ENCODE assay signal across 20 cellular contexts in the genomic region with DNA sequence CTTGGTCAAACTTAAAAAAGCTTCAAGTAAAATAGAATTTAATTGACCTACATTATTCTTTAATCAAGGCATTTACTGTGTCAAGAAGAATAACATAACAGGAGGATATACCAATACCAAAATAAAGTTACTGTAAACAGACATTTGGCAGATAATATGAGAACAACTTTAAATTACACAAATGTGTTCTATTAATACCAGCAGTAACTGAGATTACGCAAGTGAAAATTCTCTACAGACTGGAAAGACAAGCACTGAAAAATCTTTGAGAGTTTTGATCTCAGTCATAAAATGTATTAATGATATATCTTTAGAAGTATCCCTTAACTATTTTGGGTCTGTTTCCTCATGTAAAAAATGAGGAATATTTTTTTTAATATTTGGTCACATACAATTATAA.
A peak's percentile ranks its signal among the peaks of the same experiment; 100 is the strongest.
DNase-seq lines count a peak whose midpoint lies in the region; ATAC-seq, FAIRE-seq and TF ChIP-seq lines count a peak whose summit lies in the region.
"Had no signal": no experiment of that assay in that cellular context is flagged by ENCODE, and none has a peak within 500 bp of the region (broad histone marks: within the 10 kb centered on the region; RNA-seq: fewer than 3 reads in every experiment).

No MANE protein-coding gene starts in this region.

- H2BK20ac ChIP-seq in H1 (ENCODE audit: low read length), result no peak overlapping the region

- no peak for TF ChIP-seq POLR2A in H1 (IDR thresholded peaks at IDR 0.05; ENCODE audit: control extremely low read depth in 1 of 2, low read depth in 2 of 2, low read length in 2 of 2)
- TF ChIP-seq POLR2A in esophagus muscularis mucosa (IDR thresholded peaks at IDR 0.05; ENCODE audit: low read depth), result no peak

- ATAC-seq in Right ventricle myocardium superior (ENCODE audit: poor library complexity) (peak; percentile 68), HG02884 (IDR thresholded peaks at IDR 0.05; ENCODE audit: unreplicated experiment) (no peak), T-helper 17 cell (no peak)

- H3K14ac ChIP-seq in H1 (ENCODE audit: insufficient read length), result no peak overlapping the region

- no peak for FAIRE-seq in H1 (lab: Jason Lieb, UNC)

- H3K27me3 ChIP-seq in H1 (replicated peaks in 1 of 4; ENCODE audit: control insufficient read depth in 3 of 4, extremely low read depth in 1 of 4, insufficient read depth in 3 of 4, low read length in 3 of 4), result no peaks in the 10 kb centered on the region
- H3K27me3 ChIP-seq in smooth muscle cell (ENCODE audit: low read depth), result no peaks in the 10 kb centered on the region
- no peaks in the 10 kb centered on the region for H3K27me3 ChIP-seq in esophagus muscularis mucosa
- H3K27me3 ChIP-seq: MG63 had no signal

- no peak overlapping the region for H2AFZ ChIP-seq in H1 (ENCODE audit: low read length)
- H2AFZ ChIP-seq in smooth muscle cell (ENCODE audit: low read depth), result no peak overlapping the region

- no peak overlapping the region for H4K91ac ChIP-seq in H1 (replicated peaks; ENCODE audit: insufficient read length, low read length)

- no peaks in the 10 kb centered on the region for H3F3A ChIP-seq in smooth muscle cell (ENCODE audit: low read depth)

- H3K36me3 Mint-ChIP-seq in T-helper 17 cell (ENCODE audit: low read depth), result no peaks in the 10 kb centered on the region
- H3K36me3 Mint-ChIP-seq: CD14-positive monocyte had no signal

- no peak overlapping the region for H2BK15ac ChIP-seq in H1 (ENCODE audit: low read length)

- H4K20me1 ChIP-seq in H1 (replicated peaks in 1 of 2; ENCODE audit: control insufficient read depth in 1 of 2, insufficient read depth in 2 of 2, low read length in 2 of 2) (no peaks in the 10 kb centered on the region), smooth muscle cell (ENCODE audit: low read depth) (no peaks in the 10 kb centered on the region)

- TF ChIP-seq CTCF in H1 (IDR thresholded peaks at IDR 0.05; ENCODE audit: control extremely low read depth in 1 of 3, insufficient read depth in 1 of 3, low read depth in 1 of 3, low read length in 3 of 3) (no peak), fibroblast of villous mesenchyme (IDR thresholded peaks at IDR 0.05; ENCODE audit: insufficient read depth, low read depth, low read length) (no peak), smooth muscle cell (IDR thresholded peaks at IDR 0.05; ENCODE audit: borderline replicate concordance, insufficient read depth, poor library complexity, severe bottlenecking) (no peak), esophagus muscularis mucosa (IDR thresholded peaks at IDR 0.05) (no peak)

- H3K4ac ChIP-seq in H1 (replicated peaks; ENCODE audit: insufficient read length, low read depth, low read length), result no peak overlapping the region

- H3K23ac ChIP-seq in H1 (ENCODE audit: insufficient read length), result no peak overlapping the region

- H4K5ac ChIP-seq in H1 (ENCODE audit: insufficient read length, low read depth, low read length), result no peak overlapping the region

- no peaks in the 10 kb centered on the region for H3K4me1 ChIP-seq in H1 (replicated peaks in 1 of 4; ENCODE audit: control insufficient read depth in 3 of 4, insufficient read depth in 4 of 4, low read length in 3 of 4)
- peaks cover 4% of the 10 kb centered on the region for H3K4me1 ChIP-seq in smooth muscle cell (ENCODE audit: low read depth)
- peaks cover 0 to 13% (median 9%) of the 10 kb centered on the region in 4 donors for H3K4me1 ChIP-seq in esophagus muscularis mucosa

- no peaks in the 10 kb centered on the region for H3K23me2 ChIP-seq in H1 (ENCODE audit: low read depth, low read length)

- DNase-seq in Right ventricle myocardium superior (no peak), cardiac septum (ENCODE audit: low spot score) (no peak), H1 (ENCODE audit: low read depth in 1 of 2, low spot score in 2 of 2) (no peak), fibroblast of villous mesenchyme (ENCODE audit: low read depth) (peak; percentile 47), smooth muscle cell (lab: John Stamatoyannopoulos, UW; ENCODE audit: unreplicated experiment) (no peak), T-helper 17 cell (no peak), esophagus muscularis mucosa (ENCODE audit: extremely low spot score) (no peak)
- DNase-seq: 8988T, Caco-2, GF-D8, GOT3, Karpas-422, MG63, NCI-H1092, NCI-H1436 treated with DMSO at 0.1 percent for 48 hours, NCI-H2029, NCI-H345, NCI-H524 treated with DMSO at 0.1 percent for 48 hours had no signal

- no peak for TF ChIP-seq RAD21 in H1 (IDR thresholded peaks at IDR 0.05 in 1 of 2, conservative IDR thresholded peaks at IDR 0.05 in 1 of 2; ENCODE audit: low read depth in 2 of 2, low read length in 2 of 2)

- H3K9me3 ChIP-seq in H1 (ENCODE audit: insufficient read depth in 2 of 2, low read depth in 1 of 2, low read length in 1 of 2) (no peaks in the 10 kb centered on the region), smooth muscle cell (replicated peaks; ENCODE audit: low read depth) (no peaks in the 10 kb centered on the region), T-helper 17 cell (ENCODE audit: control insufficient read depth, low read length, poor library complexity, severe bottlenecking) (no peaks in the 10 kb centered on the region), esophagus muscularis mucosa (no peaks in the 10 kb centered on the region)
- H3K9me3 ChIP-seq: MG63 had no signal

- WGBS in H1 (ENCODE audit: extremely low coverage in 1 of 2, insufficient coverage in 1 of 2, insufficient read length in 1 of 2, insufficient replicate concordance in 2 of 2, low coverage in 1 of 2, low lambda C conversion rate in 2 of 2, missing lambda C conversion rate in 1 of 2), 2 experiments, result 100% methylated on average over 1 of the region's 1 CpG; no CpG with 5 or more reads in 1 of the 2 experiments
- 65% methylated on average over 1 of the region's 1 CpG for WGBS in smooth muscle cell (ENCODE audit: low lambda C conversion rate)
- 37% methylated on average over 1 of the region's 1 CpG for WGBS in esophagus muscularis mucosa

- no peak overlapping the region for H4K8ac ChIP-seq in H1 (ENCODE audit: extremely low read depth, insufficient read depth, low read length)

- H3K9ac ChIP-seq in H1 (replicated peaks in 1 of 4; ENCODE audit: extremely low read depth in 1 of 4, low read depth in 3 of 4, low read length in 3 of 4) (no peak overlapping the region), smooth muscle cell (ENCODE audit: low read depth) (no peak overlapping the region)

- H3K27me3 Mint-ChIP-seq in T-helper 17 cell, result no peaks in the 10 kb centered on the region

- no peak overlapping the region for H3K56ac ChIP-seq in H1 (replicated peaks; ENCODE audit: insufficient read length, low read depth, low read length)

- H2BK5ac ChIP-seq in H1 (ENCODE audit: low read depth, low read length), result no peak overlapping the region

- H2BK12ac ChIP-seq in H1 (ENCODE audit: low read depth, low read length), result no peak overlapping the region

- H3K4me2 ChIP-seq in H1 (ENCODE audit: insufficient read depth in 1 of 2, low read depth in 2 of 2, low read length in 2 of 2), result no peak overlapping the region
- H3K4me2 ChIP-seq in smooth muscle cell, result no peak overlapping the region

- no peak for TF ChIP-seq EP300 in H1 (IDR thresholded peaks at IDR 0.05; ENCODE audit: borderline replicate concordance in 1 of 2, low read depth in 2 of 2, low read length in 2 of 2)
- TF ChIP-seq EP300 in esophagus muscularis mucosa (IDR thresholded peaks at IDR 0.05), result no peak

- no peaks in the 10 kb centered on the region for H3K79me1 ChIP-seq in H1 (ENCODE audit: low read depth, low read length)

- H3K79me2 ChIP-seq in H1 (ENCODE audit: control insufficient read depth in 1 of 2, insufficient read depth in 2 of 2, low read length in 2 of 2), result no peaks in the 10 kb centered on the region
- H3K79me2 ChIP-seq in smooth muscle cell (ENCODE audit: low read depth), result peaks cover 12% of the 10 kb centered on the region

- no peak overlapping the region for H2AK5ac ChIP-seq in H1 (ENCODE audit: low read depth, low read length)

- no peaks in the 10 kb centered on the region for H3K36me3 ChIP-seq in H1 (ENCODE audit: control insufficient read depth in 2 of 4, insufficient read depth in 4 of 4, low read length in 3 of 4)
- no peaks in the 10 kb centered on the region for H3K36me3 ChIP-seq in smooth muscle cell (ENCODE audit: low read depth)
- no peaks in the 10 kb centered on the region for H3K36me3 ChIP-seq in esophagus muscularis mucosa
- H3K36me3 ChIP-seq: MG63 had no signal

- no peak overlapping the region for H3K27ac Mint-ChIP-seq in T-helper 17 cell
- H3K27ac Mint-ChIP-seq: CD14-positive monocyte had no signal

- intact Hi-C loops in Right ventricle myocardium superior (cut with DNase I) (no loop called here), cardiac septum (cut with DNase I) (no loop called here), esophagus muscularis mucosa (cut with DNase I) (no loop called here)

- no peaks in the 10 kb centered on the region for H3K4me1 Mint-ChIP-seq in T-helper 17 cell
- H3K4me1 Mint-ChIP-seq: CD14-positive monocyte had no signal

- no peak overlapping the region for H3K18ac ChIP-seq in H1 (ENCODE audit: extremely low read depth, low read length)

- H3K4me3 ChIP-seq in H1 (ENCODE audit: extremely low read depth in 1 of 4, insufficient read depth in 2 of 4, low read depth in 3 of 4, low read length in 4 of 4) (no peak overlapping the region), fibroblast of villous mesenchyme (ENCODE audit: low read depth, low read length) (no peak overlapping the region), smooth muscle cell (no peak overlapping the region), esophagus muscularis mucosa (no peak overlapping the region)
- H3K4me3 ChIP-seq: MG63 had no signal

- no peak overlapping the region for H3K27ac ChIP-seq in H1 (ENCODE audit: low read depth, low read length)
- peak overlapping the region; percentile 21 for H3K27ac ChIP-seq in smooth muscle cell (ENCODE audit: low read depth)
- H3K27ac ChIP-seq in esophagus muscularis mucosa (replicated peaks in 1 of 4), result no peak overlapping the region

- CTCF ChIA-PET in H1 (lab: Charles Lee; ENCODE audit: partially characterized antibody), result interaction anchor here (0.7 to 1.1 kb wide), 2 partner anchors 437 to 1235 kb away, joined by 3 read pairs; no protein-coding TSS in a partner anchor

- H3K4me3 Mint-ChIP-seq in T-helper 17 cell, result no peak overlapping the region
- H3K4me3 Mint-ChIP-seq: CD14-positive monocyte had no signal

- POLR2A ChIA-PET in H1 (lab: Charles Lee; ENCODE audit: partially characterized antibody), result no interaction called here

- H2BK120ac ChIP-seq in H1 (replicated peaks; ENCODE audit: low read depth, low read length), result no peak overlapping the region

TF ChIP-seq in H1, 55 proteins besides CTCF, POLR2A, EP300 and RAD21 (continues in another document):
- TF ChIP-seq JUN (IDR thresholded peaks at IDR 0.05; ENCODE audit: low read depth, low read length) (no peak), EZH2 (IDR thresholded peaks at IDR 0.05; ENCODE audit: low read depth, low read length, severe bottlenecking) (no peak), SUZ12 (IDR thresholded peaks at IDR 0.05; ENCODE audit: low read length) (no peak), JUND (IDR thresholded peaks at IDR 0.05; ENCODE audit: low read length) (no peak), SRF (IDR thresholded peaks at IDR 0.05; ENCODE audit: low read depth, low read length) (no peak), FOSL1 (IDR thresholded peaks at IDR 0.05; ENCODE audit: insufficient read depth, low read depth, low read length) (no peak), CEBPB (IDR thresholded peaks at IDR 0.05; ENCODE audit: low read depth, low read length) (peak; percentile 7; the same call in 1 of the 2 replicates), TAF7 (optimal IDR thresholded peaks at IDR 0.05; ENCODE audit: borderline replicate concordance, low read depth, low read length) (no peak)
